3 cellular contexts compared by ENCODE assay signal in the genomic region with DNA sequence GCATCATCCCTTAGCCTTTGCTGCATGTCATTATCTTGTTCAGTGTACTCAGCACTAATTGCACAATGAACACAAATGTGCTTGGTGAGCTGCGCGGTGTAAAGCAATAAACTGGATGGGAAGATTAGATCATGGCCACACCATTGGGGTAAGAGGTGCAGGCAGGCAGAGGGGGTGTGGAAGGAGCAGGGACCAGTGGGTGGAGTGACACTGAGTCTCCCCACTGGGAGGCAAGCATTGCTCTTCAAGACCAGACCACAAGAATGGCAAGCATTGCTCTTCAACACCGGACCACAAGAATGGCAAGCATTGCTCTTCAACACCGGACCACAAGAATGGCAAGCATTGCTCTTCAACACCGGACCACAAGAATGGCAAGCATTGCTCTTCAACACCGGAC. TPM values are rescaled to one million over a fixed set of nuclear protein-coding genes. Genes with fewer than 3 reads are reported as not detected.
"Had no signal": no experiment of that assay in that cellular context is flagged by ENCODE, and none has a peak within 500 bp of the region (broad histone marks: within the 10 kb centered on the region; RNA-seq: fewer than 3 reads in every experiment).

No MANE protein-coding gene starts in this region.

RNA-seq across cellular contexts. Expression of a gene that starts 28.5 kb away (rescaled TPM):
- total RNA-seq: left lobe of liver; lung microvascular endothelial cell; naive thymus-derived CD4-positive, alpha-beta T cell had no signal
- polyA plus RNA-seq: naive thymus-derived CD4-positive, alpha-beta T cell had no signal
